In the genomic region with DNA sequence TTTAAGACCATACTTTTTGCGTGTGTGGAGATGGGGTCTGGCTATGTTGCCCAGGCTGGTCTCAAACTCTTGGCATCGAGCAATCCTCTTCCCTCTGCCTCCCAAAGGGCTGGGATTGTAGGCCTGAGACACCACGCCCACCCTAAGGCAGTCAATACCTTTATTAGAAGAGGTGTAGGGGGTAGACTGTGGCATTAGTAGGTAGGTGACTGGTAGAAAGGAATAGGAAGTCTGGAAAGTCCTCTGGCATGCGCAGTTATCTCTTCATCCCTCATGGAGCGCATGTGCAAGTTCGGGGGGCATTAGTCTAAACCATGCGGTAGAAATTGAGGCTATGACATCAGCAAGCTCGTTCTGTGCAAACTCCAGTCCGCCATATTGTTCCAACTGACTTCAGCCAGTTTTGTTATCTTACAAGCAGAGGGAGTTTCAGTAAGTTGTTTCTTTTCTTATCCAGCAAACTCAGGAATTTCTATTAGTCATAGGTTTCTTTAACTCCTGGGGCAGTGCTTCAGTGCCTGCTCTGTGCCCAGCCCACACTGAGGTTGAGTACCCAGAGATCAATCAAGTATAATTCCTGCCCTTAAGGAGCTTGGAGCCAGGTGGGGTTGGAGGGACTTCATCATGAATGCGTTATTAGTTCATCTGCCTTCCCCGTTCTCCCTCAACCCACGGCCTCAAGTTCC, we compare ENCODE assay signal across 12 cellular contexts. TPM values are rescaled to one million over a fixed set of nuclear protein-coding genes. Genes with fewer than 3 reads are reported as not detected.
A peak's percentile ranks its signal among the peaks of the same experiment; 100 is the strongest.
DNase-seq lines count a peak whose midpoint lies in the region; ATAC-seq and TF ChIP-seq lines count a peak whose summit lies in the region.
"Had no signal": no experiment of that assay in that cellular context is flagged by ENCODE, and none has a peak within 500 bp of the region (broad histone marks: within the 10 kb centered on the region; RNA-seq: fewer than 3 reads in every experiment).

No MANE protein-coding gene starts in this region.

- H3K9me3 ChIP-seq in AG04450 (ENCODE audit: control insufficient read depth, insufficient read depth, low read length) = no peaks in the 10 kb centered on the region; the same call in 1 of the 2 replicates

- TF ChIP-seq CTCF in AG04450 (IDR thresholded peaks at IDR 0.05; ENCODE audit: low read depth, low read length) (no peak), astrocyte of the spinal cord (IDR thresholded peaks at IDR 0.05; ENCODE audit: low read depth, low read length) (no peak), kidney epithelial cell (IDR thresholded peaks at IDR 0.05; ENCODE audit: insufficient read depth, low read length, poor library complexity, severe bottlenecking) (no peak)

- CTCF ChIA-PET in AG04450 (lab: Charles Lee) = interaction anchor here (1.1 to 6.1 kb wide), 7 partner anchors 17 to 181 kb away, joined by 3 to 55 read pairs (median 13); no protein-coding TSS in a partner anchor

- POLR2A ChIA-PET in AG04450 (lab: Yijun Ruan, JAX) = no interaction called here

- ATAC-seq in GM18870 (IDR thresholded peaks at IDR 0.05; ENCODE audit: unreplicated experiment) (no peak), HG02571 (IDR thresholded peaks at IDR 0.05; ENCODE audit: unreplicated experiment) (no peak)
- ATAC-seq: HCT116 had no signal

- no peaks in the 10 kb centered on the region for H3K36me3 ChIP-seq in kidney epithelial cell (ENCODE audit: control insufficient read depth, insufficient read depth, low read length)

- no peak overlapping the region for H3K4me3 ChIP-seq in AG04450 (ENCODE audit: low read depth, low read length)
- H3K4me3 ChIP-seq in astrocyte of the spinal cord (ENCODE audit: low read depth, low read length) = no peak overlapping the region
- no peak overlapping the region for H3K4me3 ChIP-seq in kidney epithelial cell (ENCODE audit: low read depth, low read length)

- H3K27me3 ChIP-seq in AG04450 (ENCODE audit: control insufficient read depth, insufficient read depth, low read length) (no peaks in the 10 kb centered on the region), kidney epithelial cell (ENCODE audit: control insufficient read depth, insufficient read depth, low read length) (no peaks in the 10 kb centered on the region)

- no peak for DNase-seq in AG04450 (ENCODE audit: low read depth, low spot score)
- peak; percentile 62 for DNase-seq in HT1080 (ENCODE audit: low read depth)
- peak; percentile 45 for DNase-seq in astrocyte of the spinal cord (ENCODE audit: low read depth, low spot score)
- peak; percentile 81 for DNase-seq in kidney epithelial cell (ENCODE audit: low read depth)
- DNase-seq in NCI-H128 (lab: John Stamatoyannopoulos, UW; ENCODE audit: unreplicated experiment) = no peak
- no peak for DNase-seq in D341Med (ENCODE audit: low spot score)
- DNase-seq: activated naive CD4-positive, alpha-beta T cell treated with anti-CD3 and anti-CD28 coated beads, Interleukin-2, amount 50 U/mL, for 16 hours; NCI-H526; stimulated activated CD4-positive, alpha-beta T cell treated with anti-CD3 and anti-CD28 coated beads, Interleukin-1b, Interleukin-23, amount 100 ng/mL, for 48 hours had no signal

- in situ Hi-C loops in astrocyte of the spinal cord (cut with HindIII; ENCODE audit: low sequenced_read_pairs) = no loop called here

- peak overlapping the region; percentile 31 for H3K27ac ChIP-seq in AG04450 (ENCODE audit: low read depth, low read length)

RNA-seq across cellular contexts. Expression of a gene that starts 7.3 kb away (rescaled TPM):
- polyA plus RNA-seq in AG04450 (2011; rRNA removed) = 62.6 and 81.9 TPM in 2 replicates
- polyA minus RNA-seq in AG04450 (2011; rRNA and poly(A)+ RNA removed) = 45.8 and 76.4 TPM in 2 replicates
- 61.9 and 89.2 TPM in 2 replicates for total RNA-seq in HT1080 (2014; rRNA removed; shearing (Covaris generic))
- 51.5 and 58.4 TPM in 2 replicates for polyA plus RNA-seq in HT1080 (2015; cell fraction: cytosol; rRNA removed)
- 99.7 and 103 TPM in 2 replicates for polyA plus RNA-seq in HT1080 (2015; cell fraction: nucleus; rRNA removed)
- 70.0 and 76.1 TPM in 2 replicates for total RNA-seq in kidney epithelial cell

Comparison
In these comparisons a context has a peak if more than half of its experiments do, and no peak if none do; other contexts are left out.
1. DNase-seq: peak in HT1080 (single experiment), astrocyte of the spinal cord (single experiment) and kidney epithelial cell (single experiment); none in AG04450 (single experiment), NCI-H128 (single experiment) and D341Med (single experiment).